In the genomic region with DNA sequence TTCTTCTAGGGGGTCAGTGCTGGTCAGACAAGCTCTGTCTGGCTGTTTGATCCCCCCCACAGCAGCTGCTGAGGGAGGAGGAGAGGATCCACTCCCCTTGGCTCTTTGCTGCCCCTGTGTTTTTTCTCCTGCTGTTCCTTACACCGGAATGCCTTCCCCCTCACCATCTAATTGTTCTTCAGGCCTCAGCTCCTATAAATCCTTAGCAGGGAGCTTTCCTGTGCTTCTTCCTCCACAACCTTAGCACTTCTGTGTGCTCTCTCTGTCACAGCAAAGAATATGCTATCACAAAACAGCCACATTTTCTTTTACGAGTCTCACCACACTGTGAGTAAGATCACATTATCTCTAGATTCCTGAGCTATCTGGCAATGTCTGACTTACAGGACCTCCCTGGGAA, we compare ENCODE assay signal across 19 cellular contexts.
"Had no signal": no experiment of that assay in that cellular context is flagged by ENCODE, and none has a peak within 500 bp of the region (broad histone marks: within the 10 kb centered on the region; RNA-seq: fewer than 3 reads in every experiment).

No MANE protein-coding gene starts in this region.

- H3K27ac Mint-ChIP-seq: activated naive CD8-positive, alpha-beta T cell treated with anti-CD3 and anti-CD28 coated beads, Interleukin-2, amount 10 ng/mL, durations not matched to agents 7 days and 5 days; nephron; stimulated activated naive CD8-positive, alpha-beta T cell treated with anti-CD3 and anti-CD28 coated beads, Interleukin-15, Interleukin-2, amounts not matched to agents 100 ng/mL and 50 ng/mL, for 24 hours had no signal

- H3K4me1 ChIP-seq: left lung, psoas muscle, right lobe of liver, spleen, suprapubic skin, upper lobe of right lung had no signal

- H3K36me3 Mint-ChIP-seq: activated naive CD8-positive, alpha-beta T cell treated with anti-CD3 and anti-CD28 coated beads, Interleukin-2, amount 10 ng/mL, durations not matched to agents 7 days and 5 days had no signal

- H3K36me3 ChIP-seq: brain microvascular endothelial cell, left lung, right lobe of liver, spleen, suprapubic skin, upper lobe of right lung had no signal

- H3K9me3 Mint-ChIP-seq: activated naive CD8-positive, alpha-beta T cell treated with anti-CD3 and anti-CD28 coated beads, Interleukin-2, amount 10 ng/mL, durations not matched to agents 7 days and 5 days; stimulated activated naive CD8-positive, alpha-beta T cell treated with anti-CD3 and anti-CD28 coated beads, Interleukin-15, Interleukin-2, amounts not matched to agents 100 ng/mL and 50 ng/mL, for 24 hours had no signal

- H3K27me3 Mint-ChIP-seq: activated naive CD8-positive, alpha-beta T cell treated with anti-CD3 and anti-CD28 coated beads, Interleukin-2, amount 10 ng/mL, durations not matched to agents 7 days and 5 days; central memory CD8-positive, alpha-beta T cell; stimulated activated naive CD8-positive, alpha-beta T cell treated with anti-CD3 and anti-CD28 coated beads, Interleukin-15, Interleukin-2, amounts not matched to agents 100 ng/mL and 50 ng/mL, for 24 hours had no signal

- H3K4me3 ChIP-seq: left lung, psoas muscle, right lobe of liver, spleen, suprapubic skin, upper lobe of right lung had no signal

- H3K27ac ChIP-seq: brain microvascular endothelial cell, epithelial cell of prostate, left lung, psoas muscle, right lobe of liver, spleen, suprapubic skin, upper lobe of right lung had no signal

- H3K9me3 ChIP-seq: right lobe of liver, suprapubic skin, upper lobe of right lung had no signal

- DNase-seq: activated CD4-positive, alpha-beta T cell treated with anti-CD3 and anti-CD28 coated beads for 1 hour; activated CD4-positive, alpha-beta T cell treated with anti-CD3 and anti-CD28 coated beads, Interleukin-2, amount 50 U/mL, for 4 hours; activated naive CD4-positive, alpha-beta T cell; activated naive CD8-positive, alpha-beta T cell treated with anti-CD3 and anti-CD28 coated beads, Interleukin-2, amount 10 ng/mL, durations not matched to agents 7 days and 5 days; activated T-cell treated with anti-CD3 and anti-CD28 coated beads for 4 hours; brain microvascular endothelial cell; effector memory CD4-positive, alpha-beta T cell; foreskin melanocyte; left lung; mammary epithelial cell; psoas muscle; right lobe of liver; spleen; upper lobe of right lung had no signal

- H3K27me3 ChIP-seq: brain microvascular endothelial cell, left lung, right lobe of liver, spleen, suprapubic skin, upper lobe of right lung had no signal

- H3K4me3 Mint-ChIP-seq: activated naive CD8-positive, alpha-beta T cell treated with anti-CD3 and anti-CD28 coated beads, Interleukin-2, amount 10 ng/mL, durations not matched to agents 7 days and 5 days; central memory CD8-positive, alpha-beta T cell; nephron; stimulated activated naive CD8-positive, alpha-beta T cell treated with anti-CD3 and anti-CD28 coated beads, Interleukin-15, Interleukin-2, amounts not matched to agents 100 ng/mL and 50 ng/mL, for 24 hours had no signal

- H3K4me1 Mint-ChIP-seq: activated naive CD8-positive, alpha-beta T cell treated with anti-CD3 and anti-CD28 coated beads, Interleukin-2, amount 10 ng/mL, durations not matched to agents 7 days and 5 days; central memory CD8-positive, alpha-beta T cell had no signal
